In the genomic region with DNA sequence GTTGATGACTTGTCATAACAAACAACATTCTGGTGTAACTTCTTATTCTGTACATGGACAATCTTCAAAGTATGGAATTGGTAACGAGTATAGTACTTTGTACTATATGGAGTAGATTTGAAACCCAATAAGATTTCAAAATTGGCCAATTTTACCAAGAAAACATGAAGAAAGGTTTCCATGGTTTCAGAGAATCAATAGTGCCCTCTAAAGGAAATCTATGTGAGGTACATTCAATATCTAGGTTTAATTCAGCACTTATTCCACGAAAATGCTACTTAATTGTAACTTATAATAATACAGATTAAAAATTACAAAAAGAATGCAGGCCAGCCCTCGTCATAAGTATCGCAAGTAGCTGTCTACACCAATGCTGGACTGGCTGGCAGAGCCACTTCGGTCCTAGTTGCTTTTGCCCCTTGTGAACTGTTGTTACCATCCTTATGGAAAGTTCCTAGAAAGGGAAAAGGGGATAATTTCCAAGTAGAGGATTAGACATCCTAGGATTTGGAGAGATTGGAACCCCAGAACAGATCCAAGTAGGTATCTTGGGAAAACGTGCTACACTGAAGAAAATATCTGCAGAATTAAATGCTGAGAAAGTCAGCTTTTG, we compare ENCODE assay signal across 8 cellular contexts.
DNase-seq lines count a peak whose midpoint lies in the region; ATAC-seq and TF ChIP-seq lines count a peak whose summit lies in the region.

No MANE protein-coding gene starts in this region.

- no peaks in the 10 kb centered on the region for H3K79me2 ChIP-seq in HCT116 (ENCODE audit: insufficient read depth, low read length)

- peak overlapping the region; percentile 53 for H2AFZ ChIP-seq in HCT116 (ENCODE audit: low read depth, low read length, poor library complexity, severe bottlenecking)

- POLR2A ChIA-PET in Caco-2 (lab: Charles Lee), result no interaction called here
- POLR2A ChIA-PET in HCT116 (lab: Charles Lee), result no interaction called here
- POLR2A ChIA-PET in RWPE1 (lab: Yijun Ruan, JAX; ENCODE audit: low non-redundant PET), result no interaction called here

- 0 out of 2 replicates have a peak, but pooled peaks cover 2% of the 10 kb centered on the region for H3K9me3 ChIP-seq in Caco-2
- no peaks in the 10 kb centered on the region for H3K9me3 ChIP-seq in HCT116 (ENCODE audit: control insufficient read depth in 1 of 2, insufficient read depth in 1 of 2, low read depth in 1 of 2, low read length in 2 of 2)
- H3K9me3 ChIP-seq in thyroid gland, result no peaks in the 10 kb centered on the region

- H3K27ac Mint-ChIP-seq in Caco-2 (ENCODE audit: unreplicated experiment), result peak overlapping the region; percentile 57

- peaks cover 53% of the 10 kb centered on the region for H3K4me1 Mint-ChIP-seq in Caco-2 (ENCODE audit: low read depth, unreplicated experiment)

- H4K20me1 ChIP-seq in HCT116 (ENCODE audit: insufficient read depth), result no peaks in the 10 kb centered on the region

- RAD21 ChIA-PET in HCT116 (lab: Charles Lee; ENCODE audit: low non-redundant PET in 1 of 2, low total read pairs in 2 of 2, uncharacterized antibody in 2 of 2, unreplicated experiment in 2 of 2), result no interaction called here

- H3K36me3 Mint-ChIP-seq in Caco-2 (ENCODE audit: insufficient read depth, unreplicated experiment), result no peaks in the 10 kb centered on the region

- no peak overlapping the region for H3K4me3 Mint-ChIP-seq in Caco-2 (ENCODE audit: unreplicated experiment)

- no peaks in the 10 kb centered on the region for H3K9me3 Mint-ChIP-seq in Caco-2 (ENCODE audit: unreplicated experiment)

- no peaks in the 10 kb centered on the region for H3K27me3 Mint-ChIP-seq in Caco-2 (ENCODE audit: insufficient read depth, unreplicated experiment)

- H3K4me3 ChIP-seq in Caco-2 (ENCODE audit: low read depth, low read length) (no peak overlapping the region), HCT116 (replicated peaks in 1 of 2; ENCODE audit: low read depth in 1 of 2, low read length in 2 of 2) (no peak overlapping the region), thyroid gland (replicated peaks in 1 of 3) (no peak overlapping the region)

- peaks cover 88% of the 10 kb centered on the region for H3K4me1 ChIP-seq in Caco-2
- peaks cover 21 to 36% of the 10 kb centered on the region in 2 experiments for H3K4me1 ChIP-seq in HCT116 (ENCODE audit: control insufficient read depth in 1 of 2, insufficient read depth in 2 of 2, low read length in 2 of 2)
- peaks cover 9% of the 10 kb centered on the region for H3K4me1 ChIP-seq in foreskin keratinocyte
- H3K4me1 ChIP-seq in thyroid gland, result no peaks in the 10 kb centered on the region

- H3K27ac ChIP-seq in HCT116 (ENCODE audit: low read depth, low read length) (no peak overlapping the region), RWPE1 (no peak overlapping the region), foreskin keratinocyte (no peak overlapping the region), thyroid gland (no peak overlapping the region)

- intact Hi-C loops in Caco-2 (cut with micrococcal nuclease; ENCODE audit: unreplicated experiment), result loop anchor here (1.0 to 5.0 kb wide), 6 partner anchors 35 to 314 kb away; partner anchors contain the start of genes HMGN3 and LCA5
- intact Hi-C loops in HCT116 (cut with micrococcal nuclease), result no loop called here
- intact Hi-C loops in thyroid gland (cut with DNase I), result no loop called here

- H3K36me3 ChIP-seq in Caco-2 (ENCODE audit: control insufficient read depth, insufficient read depth, low read length), result no peaks in the 10 kb centered on the region
- no peaks in the 10 kb centered on the region for H3K36me3 ChIP-seq in HCT116 (ENCODE audit: control insufficient read depth in 1 of 2, insufficient read depth in 2 of 2, low read length in 2 of 2)
- H3K36me3 ChIP-seq in thyroid gland, result no peaks in the 10 kb centered on the region

- TF ChIP-seq CTCF in Caco-2 (IDR thresholded peaks at IDR 0.05; ENCODE audit: insufficient read depth in 1 of 2, low read depth in 1 of 2, low read length in 1 of 2, severe bottlenecking in 1 of 2, unreplicated experiment in 1 of 2) (peak; percentile 35 to 51), HCT116 (IDR thresholded peaks at IDR 0.05 in 2 of 3, conservative IDR thresholded peaks at IDR 0.05 in 1 of 3; ENCODE audit: borderline replicate concordance in 1 of 3, insufficient read depth in 1 of 3, low read depth in 2 of 3, low read length in 2 of 3) (peak; percentile 35 to 53 (median 37); a peak in 5 of 6 replicates), RWPE1 (conservative IDR thresholded peaks at IDR 0.05; ENCODE audit: low read depth) (peak; percentile 62), foreskin keratinocyte (conservative IDR thresholded peaks at IDR 0.05) (peak; percentile 81), thyroid gland (IDR thresholded peaks at IDR 0.05) (peak in 4 of 6 experiments; percentile 17 to 68 (median 61))

- peak; percentile 73 for TF ChIP-seq RAD21 in HCT116 (IDR thresholded peaks at IDR 0.05; ENCODE audit: low read depth)

- H3K27me3 ChIP-seq in Caco-2 (replicated peaks; ENCODE audit: control insufficient read depth, insufficient read depth, low read length) (no peaks in the 10 kb centered on the region), HCT116 (ENCODE audit: insufficient read depth, low read length) (no peaks in the 10 kb centered on the region), foreskin keratinocyte (no peaks in the 10 kb centered on the region), thyroid gland (no peaks in the 10 kb centered on the region)

- ATAC-seq in HCT116 (no peak), foreskin keratinocyte (peak; percentile 25), GM19397 (IDR thresholded peaks at IDR 0.05; ENCODE audit: unreplicated experiment) (no peak)

- DNase-seq in Caco-2, result no peak
- peak; percentile 10 for DNase-seq in HCT116 (ENCODE audit: low read depth, low spot score)
- peak; percentile 46 for DNase-seq in RWPE1 (ENCODE audit: low spot score)
- DNase-seq in foreskin keratinocyte, result no peak
- DNase-seq in thyroid gland, result no peak
- DNase-seq in GM19238 (ENCODE audit: insufficient read length, low spot score), result no peak
- no peak for DNase-seq in NCI-H1930 (lab: John Stamatoyannopoulos, UW)

- CTCF ChIA-PET in Caco-2 (lab: Charles Lee), result interaction anchor here (0.7 kb wide), 1 partner anchor 79 kb away, joined by 3 read pairs; no protein-coding TSS in a partner anchor
- CTCF ChIA-PET in HCT116 (lab: Charles Lee), result interaction anchor here (1.3 kb wide), 1 partner anchor 206 kb away, joined by 3 read pairs; no protein-coding TSS in a partner anchor
- CTCF ChIA-PET in RWPE1 (lab: Yijun Ruan, JAX), result interaction anchor here (0.5 to 1.0 kb wide), 5 partner anchors 9 to 382 kb away, joined by 3 to 8 read pairs (median 4); no protein-coding TSS in a partner anchor

- 20 to 21% methylated on average over 6 of the region's 6 CpGs for WGBS in thyroid gland, 2 donors

- H3K9ac ChIP-seq in HCT116 (ENCODE audit: low read length), result no peak overlapping the region

- no TSS peak for BruUV-seq in Caco-2 (replicated peaks; lab: Mats Ljungman, UMichigan)
- BruUV-seq in HCT116 (replicated peaks; lab: Mats Ljungman, UMichigan), result no TSS peak

- H3K9me2 ChIP-seq in HCT116 (ENCODE audit: insufficient read depth), result no peaks in the 10 kb centered on the region

- H3K4me2 ChIP-seq in HCT116 (ENCODE audit: low read length), result no peak overlapping the region; the same call in 1 of the 2 replicates

- no peak for TF ChIP-seq POLR2A in HCT116 (IDR thresholded peaks at IDR 0.05; ENCODE audit: borderline replicate concordance, extremely low read depth, insufficient read depth, insufficient read length)
- TF ChIP-seq POLR2A in thyroid gland (IDR thresholded peaks at IDR 0.05), result no peak

TF ChIP-seq in HCT116, 20 proteins besides CTCF, POLR2A, EP300 and RAD21 (continues in another document):
- TF ChIP-seq SIN3A (IDR thresholded peaks at IDR 0.05; ENCODE audit: low read depth) (no peak), SP1 (IDR thresholded peaks at IDR 0.05; ENCODE audit: low read depth) (no peak), ZNF274 (IDR thresholded peaks at IDR 0.05; ENCODE audit: low read depth, low read length) (no peak), JUND (IDR thresholded peaks at IDR 0.05) (no peak), POLR2AphosphoS5 (IDR thresholded peaks at IDR 0.05; ENCODE audit: low read depth, low read length) (no peak), SRF (IDR thresholded peaks at IDR 0.05; ENCODE audit: low read depth) (no peak), ELF1 (IDR thresholded peaks at IDR 0.05; ENCODE audit: borderline replicate concordance, low read depth) (no peak), CEBPB (IDR thresholded peaks at IDR 0.05; ENCODE audit: low read depth) (no peak), CBX3 (IDR thresholded peaks at IDR 0.05; ENCODE audit: low read depth) (no peak)
- TF ChIP-seq, protein P1, sequence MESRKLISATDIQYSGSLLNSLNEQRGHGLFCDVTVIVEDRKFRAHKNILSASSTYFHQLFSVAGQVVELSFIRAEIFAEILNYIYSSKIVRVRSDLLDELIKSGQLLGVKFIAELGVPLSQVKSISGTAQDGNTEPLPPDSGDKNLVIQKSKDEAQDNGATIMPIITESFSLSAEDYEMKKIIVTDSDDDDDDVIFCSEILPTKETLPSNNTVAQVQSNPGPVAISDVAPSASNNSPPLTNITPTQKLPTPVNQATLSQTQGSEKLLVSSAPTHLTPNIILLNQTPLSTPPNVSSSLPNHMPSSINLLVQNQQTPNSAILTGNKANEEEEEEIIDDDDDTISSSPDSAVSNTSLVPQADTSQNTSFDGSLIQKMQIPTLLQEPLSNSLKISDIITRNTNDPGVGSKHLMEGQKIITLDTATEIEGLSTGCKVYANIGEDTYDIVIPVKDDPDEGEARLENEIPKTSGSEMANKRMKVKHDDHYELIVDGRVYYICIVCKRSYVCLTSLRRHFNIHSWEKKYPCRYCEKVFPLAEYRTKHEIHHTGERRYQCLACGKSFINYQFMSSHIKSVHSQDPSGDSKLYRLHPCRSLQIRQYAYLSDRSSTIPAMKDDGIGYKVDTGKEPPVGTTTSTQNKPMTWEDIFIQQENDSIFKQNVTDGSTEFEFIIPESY (IDR thresholded peaks at IDR 0.05; ENCODE audit: extremely low read depth, insufficient replicate concordance, low read length), result no peak
- TF ChIP-seq, protein P2, sequence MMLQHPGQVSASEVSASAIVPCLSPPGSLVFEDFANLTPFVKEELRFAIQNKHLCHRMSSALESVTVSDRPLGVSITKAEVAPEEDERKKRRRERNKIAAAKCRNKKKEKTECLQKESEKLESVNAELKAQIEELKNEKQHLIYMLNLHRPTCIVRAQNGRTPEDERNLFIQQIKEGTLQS (IDR thresholded peaks at IDR 0.05), result no peak

Comparison
In these comparisons a context has a peak if more than half of its experiments do, and no peak if none do; other contexts are left out.
1. DNase-seq: peak in HCT116 (single experiment) and RWPE1 (single experiment); none in Caco-2 (0 of 2), foreskin keratinocyte (0 of 2), thyroid gland (0 of 2), GM19238 (single experiment) and NCI-H1930 (0 of 2).
2. Peak in every context shown above with its lines, with median percentiles within 50 percentile points of each other: CTCF ChIP-seq.